8 cellular contexts compared by ENCODE assay signal in the genomic region with DNA sequence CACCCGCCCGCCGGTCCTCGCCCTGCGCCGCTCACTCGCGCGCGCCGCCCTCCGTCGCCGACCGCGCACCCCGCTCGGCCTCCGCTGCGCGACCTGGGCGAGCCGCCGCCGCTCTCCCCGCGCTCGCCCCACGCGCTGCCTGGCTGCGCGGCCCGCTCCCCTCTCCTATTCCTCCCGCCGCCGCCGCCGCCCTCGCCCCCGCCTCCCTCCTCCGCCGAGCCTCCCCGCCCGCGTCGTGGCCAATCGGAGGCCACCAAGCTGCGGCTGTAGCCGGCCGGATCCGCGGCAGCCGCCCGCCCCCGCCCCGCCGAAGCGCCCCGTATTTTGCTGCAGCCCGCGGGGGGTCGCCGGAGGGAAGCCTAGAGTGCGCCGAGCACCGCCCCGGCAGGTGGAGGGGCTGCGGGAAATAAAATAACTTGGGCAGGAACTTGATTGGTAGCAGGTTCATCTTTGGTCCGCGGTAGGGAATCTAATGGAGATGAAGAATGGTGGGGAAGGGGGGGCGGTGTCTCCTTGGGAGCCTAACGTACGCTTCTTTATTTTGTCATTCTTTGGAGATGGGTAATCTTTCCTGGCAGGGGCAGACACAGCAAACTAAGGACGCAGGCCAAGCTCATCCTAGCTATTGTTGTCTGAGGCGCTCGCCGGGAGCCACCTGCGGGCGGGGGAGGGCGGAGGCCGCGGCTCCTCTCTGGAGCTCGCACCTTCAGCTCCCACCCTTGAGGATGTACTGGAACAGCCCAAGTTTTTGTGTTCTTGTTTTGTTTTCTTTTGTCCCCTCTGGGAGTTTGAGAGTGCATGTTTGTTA. TPM values are rescaled to one million over a fixed set of nuclear protein-coding genes. Genes with fewer than 3 reads are reported as not detected.
DNase-seq lines count a peak whose midpoint lies in the region; ATAC-seq lines count a peak whose summit lies in the region.

No MANE protein-coding gene starts in this region.

- H3K27ac ChIP-seq in BLaER1 treated with 17β-estradiol and CSF1 and Interleukin-3, amounts not matched to agents 10 nM and 100 nM = peak overlapping the region in 9 of 11 experiments; percentile 13 to 80 (median 75); a peak in 17 of 22 replicates
- H3K27ac ChIP-seq in layer of hippocampus (ENCODE audit: low read depth, low read length) = peak overlapping the region; percentile 77

- H3K4me1 ChIP-seq in BLaER1 treated with 17β-estradiol and CSF1 and Interleukin-3, amounts not matched to agents 10 nM and 100 nM = 0 out of 20 replicates have a peak, but pooled peaks cover 0 to 4% (median 0%) of the 10 kb centered on the region in 10 experiments

- H3K36me3 ChIP-seq in BLaER1 treated with 17β-estradiol and CSF1 and Interleukin-3, amounts not matched to agents 10 nM and 100 nM = no peaks in the 10 kb centered on the region

- H3K4me3 Mint-ChIP-seq in stimulated activated naive CD8-positive, alpha-beta T cell treated with anti-CD3 and anti-CD28 coated beads, Interleukin-15, amount 100 ng/mL, for 72 hours = peak overlapping the region; percentile 56 to 58

- DNase-seq in HCEC 1CT (peak; percentile 22), NCI-H748 (lab: John Stamatoyannopoulos, UW; ENCODE audit: unreplicated experiment) (peak; percentile 89), cerebellum (ENCODE audit: low spot score) (peak; percentile 89)
- DNase-seq in stimulated activated naive CD8-positive, alpha-beta T cell treated with anti-CD3 and anti-CD28 coated beads, Interleukin-15, amount 100 ng/mL, for 72 hours = no peak

- H4K20me1 ChIP-seq in BLaER1 treated with 17β-estradiol and CSF1 and Interleukin-3, amounts not matched to agents 10 nM and 100 nM = peaks cover 0 to 31% (median 13%) of the 10 kb centered on the region in 11 experiments; a peak in 13 of 22 replicates

- peak overlapping the region; percentile 58 to 78 (median 70) for H3K4me3 ChIP-seq in BLaER1 treated with 17β-estradiol and CSF1 and Interleukin-3, amounts not matched to agents 10 nM and 100 nM

- H3K27me3 ChIP-seq in BLaER1 treated with 17β-estradiol and CSF1 and Interleukin-3, amounts not matched to agents 10 nM and 100 nM = peaks cover 7 to 39% (median 21%) of the 10 kb centered on the region in 11 experiments; a peak in 20 of 22 replicates
- H3K27me3 ChIP-seq in layer of hippocampus (ENCODE audit: control insufficient read depth, insufficient read depth, low read length) = no peaks in the 10 kb centered on the region

- H3K9ac ChIP-seq in BLaER1 treated with 17β-estradiol and CSF1 and Interleukin-3, amounts not matched to agents 10 nM and 100 nM = peak overlapping the region in 10 of 11 experiments; percentile 25 to 85 (median 79); a peak in 19 of 22 replicates

- ATAC-seq in stimulated activated naive CD8-positive, alpha-beta T cell treated with anti-CD3 and anti-CD28 coated beads, Interleukin-15, amount 100 ng/mL, for 72 hours = peak; percentile 31
- ATAC-seq in GM19324 (IDR thresholded peaks at IDR 0.05; ENCODE audit: low FRiP score, unreplicated experiment) (no peak), HG03378 (IDR thresholded peaks at IDR 0.05; ENCODE audit: unreplicated experiment) (no peak)

- H3K27ac Mint-ChIP-seq in stimulated activated naive CD8-positive, alpha-beta T cell treated with anti-CD3 and anti-CD28 coated beads, Interleukin-15, amount 100 ng/mL, for 72 hours = peak overlapping the region in 1 of 2 donors; percentile 78

- peaks cover 14 to 27% (median 20%) of the 10 kb centered on the region in 11 experiments; a peak in 20 of 22 replicates for H3K9me3 ChIP-seq in BLaER1 treated with 17β-estradiol and CSF1 and Interleukin-3, amounts not matched to agents 10 nM and 100 nM (replicated peaks in 1 of 11)

- peaks cover 25% of the 10 kb centered on the region for H3K4me1 Mint-ChIP-seq in stimulated activated naive CD8-positive, alpha-beta T cell treated with anti-CD3 and anti-CD28 coated beads, Interleukin-15, amount 100 ng/mL, for 72 hours

- H3K9me3 Mint-ChIP-seq in stimulated activated naive CD8-positive, alpha-beta T cell treated with anti-CD3 and anti-CD28 coated beads, Interleukin-15, amount 100 ng/mL, for 72 hours = peaks cover 0 to 6% of the 10 kb centered on the region in 2 donors

- H3K4me2 ChIP-seq in BLaER1 treated with 17β-estradiol and CSF1 and Interleukin-3, amounts not matched to agents 10 nM and 100 nM = peak overlapping the region; percentile 57 to 92 (median 71)

- H3K27me3 Mint-ChIP-seq in stimulated activated naive CD8-positive, alpha-beta T cell treated with anti-CD3 and anti-CD28 coated beads, Interleukin-15, amount 100 ng/mL, for 72 hours = peaks cover 49% of the 10 kb centered on the region

RNA-seq across cellular contexts. Expression of gene CDH2, which starts 1.1 kb away (rescaled TPM):
- 134 TPM for total RNA-seq in cerebellum

Comparison
In these comparisons a context has a peak if more than half of its experiments do, and no peak if none do; other contexts are left out.
1. DNase-seq: peak in HCEC 1CT (single experiment), NCI-H748 (single experiment) and cerebellum (single experiment); none in stimulated activated naive CD8-positive, alpha-beta T cell treated with anti-CD3 and anti-CD28 coated beads, Interleukin-15, amount 100 ng/mL, for 72 hours (0 of 2).